14 cellular contexts compared by ENCODE assay signal in genomic region chr2:196181484-196181883, GRCh38. TPM values are rescaled to one million over a fixed set of nuclear protein-coding genes. Genes with fewer than 3 reads are reported as not detected.
DNase-seq lines count a peak whose midpoint lies in the region; ATAC-seq lines count a peak whose summit lies in the region.
"Had no signal": no experiment of that assay in that cellular context is flagged by ENCODE, and none has a peak within 500 bp of the region (broad histone marks: within the 10 kb centered on the region; RNA-seq: fewer than 3 reads in every experiment).

No MANE protein-coding gene starts in this region.

- no peaks in the 10 kb centered on the region for H3K9me3 Mint-ChIP-seq in activated CD8-positive, alpha-beta memory T cell treated with anti-CD3 and anti-CD28 coated beads, Interleukin-2, amount 10 ng/mL, durations not matched to agents 7 days and 5 days (ENCODE audit: low read depth)
- H3K9me3 Mint-ChIP-seq in activated CD4-positive, alpha-beta memory T cell treated with anti-CD3 and anti-CD28 coated beads for 36 hours: no peaks in the 10 kb centered on the region
- H3K9me3 Mint-ChIP-seq in natural killer cell treated with Interleukin-12 subunit alpha and Interleukin-12 subunit beta and Interleukin-15 and Interleukin-18, amount 100 ng/mL, for 72 hours: peaks cover 4% of the 10 kb centered on the region

- peaks cover 22% of the 10 kb centered on the region for H3K36me3 Mint-ChIP-seq in activated CD8-positive, alpha-beta memory T cell treated with anti-CD3 and anti-CD28 coated beads, Interleukin-2, amount 10 ng/mL, durations not matched to agents 7 days and 5 days
- no peaks in the 10 kb centered on the region for H3K36me3 Mint-ChIP-seq in activated CD4-positive, alpha-beta memory T cell treated with anti-CD3 and anti-CD28 coated beads for 36 hours
- H3K36me3 Mint-ChIP-seq in natural killer cell treated with Interleukin-12 subunit alpha and Interleukin-12 subunit beta and Interleukin-15 and Interleukin-18, amount 100 ng/mL, for 72 hours: no peaks in the 10 kb centered on the region

- H3K4me1 Mint-ChIP-seq in activated CD8-positive, alpha-beta memory T cell treated with anti-CD3 and anti-CD28 coated beads, Interleukin-2, amount 10 ng/mL, durations not matched to agents 7 days and 5 days: peaks cover 88% of the 10 kb centered on the region
- peaks cover 79% of the 10 kb centered on the region for H3K4me1 Mint-ChIP-seq in activated CD4-positive, alpha-beta memory T cell treated with anti-CD3 and anti-CD28 coated beads for 36 hours (ENCODE audit: low read depth)
- peaks cover 61 to 65% of the 10 kb centered on the region in 2 donors for H3K4me1 Mint-ChIP-seq in natural killer cell treated with Interleukin-12 subunit alpha and Interleukin-12 subunit beta and Interleukin-15 and Interleukin-18, amount 100 ng/mL, for 72 hours (ENCODE audit: low read depth in 2 of 2)

- CTCF ChIA-PET in activated CD8-positive, alpha-beta memory T cell treated with anti-CD3 and anti-CD28 coated beads, Interleukin-2, amount 10 ng/mL, durations not matched to agents 7 days and 5 days (lab: Charles Lee): interaction anchor here (0.8 to 2.7 kb wide), 8 partner anchors 8 to 95 kb away, joined by 3 to 11 read pairs (median 4); no protein-coding TSS in a partner anchor
- CTCF ChIA-PET in activated CD4-positive, alpha-beta memory T cell treated with anti-CD3 and anti-CD28 coated beads for 36 hours (lab: Charles Lee): interaction anchor here (0.9 to 1.1 kb wide), 2 partner anchors 51 to 78 kb away, joined by 4 to 5 read pairs; no protein-coding TSS in a partner anchor

- H3K27ac ChIP-seq in substantia nigra (ENCODE audit: low read depth, low read length, poor library complexity, severe bottlenecking): no peak overlapping the region
- H3K27ac ChIP-seq: gastrocnemius medialis, tibial artery had no signal

- intact Hi-C loops in activated CD4-positive, alpha-beta memory T cell treated with anti-CD3 and anti-CD28 coated beads for 36 hours (cut with micrococcal nuclease): no loop called here

- ATAC-seq in activated CD8-positive, alpha-beta memory T cell treated with anti-CD3 and anti-CD28 coated beads, Interleukin-2, amount 10 ng/mL, durations not matched to agents 7 days and 5 days: no peak
- ATAC-seq in natural killer cell treated with Interleukin-12 subunit alpha and Interleukin-12 subunit beta and Interleukin-15 and Interleukin-18, amount 100 ng/mL, for 72 hours: no peak
- ATAC-seq in GM21360 (IDR thresholded peaks at IDR 0.05; ENCODE audit: unreplicated experiment): no peak
- ATAC-seq: gastrocnemius medialis had no signal

- peak overlapping the region; percentile 68 for H3K27ac Mint-ChIP-seq in activated CD8-positive, alpha-beta memory T cell treated with anti-CD3 and anti-CD28 coated beads, Interleukin-2, amount 10 ng/mL, durations not matched to agents 7 days and 5 days
- peak overlapping the region; percentile 88 for H3K27ac Mint-ChIP-seq in activated CD4-positive, alpha-beta memory T cell treated with anti-CD3 and anti-CD28 coated beads for 36 hours
- peak overlapping the region; percentile 93 to 94 for H3K27ac Mint-ChIP-seq in natural killer cell treated with Interleukin-12 subunit alpha and Interleukin-12 subunit beta and Interleukin-15 and Interleukin-18, amount 100 ng/mL, for 72 hours

- no peaks in the 10 kb centered on the region for H3K27me3 Mint-ChIP-seq in activated CD8-positive, alpha-beta memory T cell treated with anti-CD3 and anti-CD28 coated beads, Interleukin-2, amount 10 ng/mL, durations not matched to agents 7 days and 5 days
- H3K27me3 Mint-ChIP-seq in activated CD4-positive, alpha-beta memory T cell treated with anti-CD3 and anti-CD28 coated beads for 36 hours: no peaks in the 10 kb centered on the region
- H3K27me3 Mint-ChIP-seq in natural killer cell treated with Interleukin-12 subunit alpha and Interleukin-12 subunit beta and Interleukin-15 and Interleukin-18, amount 100 ng/mL, for 72 hours: no peaks in the 10 kb centered on the region

- POLR2A ChIA-PET in activated CD4-positive, alpha-beta memory T cell treated with anti-CD3 and anti-CD28 coated beads for 36 hours (lab: Charles Lee): interaction anchor here (0.8 to 4.4 kb wide), 6 partner anchors 11 to 621 kb away, joined by 3 to 35 read pairs (median 3); partner anchors contain the start of gene STK17B

- H3K4me3 Mint-ChIP-seq in activated CD8-positive, alpha-beta memory T cell treated with anti-CD3 and anti-CD28 coated beads, Interleukin-2, amount 10 ng/mL, durations not matched to agents 7 days and 5 days: no peak overlapping the region
- no peak overlapping the region for H3K4me3 Mint-ChIP-seq in activated CD4-positive, alpha-beta memory T cell treated with anti-CD3 and anti-CD28 coated beads for 36 hours
- H3K4me3 Mint-ChIP-seq in natural killer cell treated with Interleukin-12 subunit alpha and Interleukin-12 subunit beta and Interleukin-15 and Interleukin-18, amount 100 ng/mL, for 72 hours: no peak overlapping the region

- no peak for DNase-seq in activated CD8-positive, alpha-beta memory T cell treated with anti-CD3 and anti-CD28 coated beads, Interleukin-2, amount 10 ng/mL, durations not matched to agents 7 days and 5 days
- DNase-seq in activated CD8-positive, alpha-beta memory T cell treated with anti-CD3 and anti-CD28 coated beads, Interleukin-2, amount 50 U/mL, for 4 hours: no peak
- DNase-seq in NCI-H1105 treated with DMSO at 0.1 percent for 48 hours (lab: John Stamatoyannopoulos, UW) (peak; percentile 39), substantia nigra (lab: John Stamatoyannopoulos, UW) (no peak)
- no peak for DNase-seq in activated CD4-positive, alpha-beta memory T cell treated with anti-CD3 and anti-CD28 coated beads for 36 hours
- DNase-seq in natural killer cell treated with Interleukin-12 subunit alpha and Interleukin-12 subunit beta and Interleukin-15 and Interleukin-18, amount 100 ng/mL, for 72 hours (ENCODE audit: low spot score): no peak
- no peak for DNase-seq in stimulated activated CD8-positive, alpha-beta memory T cell treated with anti-CD3 and anti-CD28 coated beads, Interleukin-4, amount 100 ng/mL, for 48 hours
- DNase-seq: activated CD4-positive, alpha-beta T cell treated with anti-CD3 and anti-CD28 coated beads for 4 hours; activated gamma-delta T cell; DMS53; gastrocnemius medialis; NCI-H2081 treated with DMSO at 0.1 percent for 48 hours; tibial artery had no signal

RNA-seq across cellular contexts. Expression of gene STK17B, which starts 10.1 kb away (rescaled TPM):
- total RNA-seq in activated CD8-positive, alpha-beta memory T cell treated with anti-CD3 and anti-CD28 coated beads, Interleukin-2, amount 10 ng/mL, durations not matched to agents 7 days and 5 days: 100 to 1,000 TPM; 389 to 511 TPM
- total RNA-seq in activated CD4-positive, alpha-beta memory T cell treated with anti-CD3 and anti-CD28 coated beads for 36 hours: 100 to 1,000 TPM; 175 to 176 TPM
- total RNA-seq in natural killer cell treated with Interleukin-12 subunit alpha and Interleukin-12 subunit beta and Interleukin-15 and Interleukin-18, amount 100 ng/mL, for 72 hours: 100 to 1,000 TPM; 162 to 182 TPM
